8 cellular contexts compared by ENCODE assay signal in genomic region chr1:170670751-170671628, GRCh38. TPM values are rescaled to one million over a fixed set of nuclear protein-coding genes. Genes with fewer than 3 reads are reported as not detected.
A peak's percentile ranks its signal among the peaks of the same experiment; 100 is the strongest.
DNase-seq lines count a peak whose midpoint lies in the region; ATAC-seq, FAIRE-seq and TF ChIP-seq lines count a peak whose summit lies in the region.

No MANE protein-coding gene starts in this region.

- H3K9ac ChIP-seq in H9 (ENCODE audit: extremely low read depth, insufficient read length, low read length) (no peak overlapping the region), astrocyte (ENCODE audit: low read length) (peak overlapping the region; percentile 63)

- no peak overlapping the region for H3K23ac ChIP-seq in H9 (ENCODE audit: insufficient read length, low read depth, low read length)

- H3K23me2 ChIP-seq in H9 (ENCODE audit: insufficient read length, low read depth, low read length, poor library complexity, severe bottlenecking): peaks cover 2% of the 10 kb centered on the region

- peak; percentile 77 for DNase-seq in H9
- no peak for DNase-seq in astrocyte (ENCODE audit: low read depth)
- peak; percentile 81 for DNase-seq in islet precursor cell
- peak; percentile 61 for DNase-seq in stimulated activated naive CD8-positive, alpha-beta T cell treated with anti-CD3 and anti-CD28 coated beads, Interleukin-15, Interleukin-2, amounts not matched to agents 100 U/mL and 50 U/mL, for 24 hours
- no peak for DNase-seq in HPDE6-E6E7 (ENCODE audit: extremely low spot score)
- DNase-seq in SHP77 (lab: John Stamatoyannopoulos, UW): no peak
- DNase-seq in NCI-H1930 (lab: John Stamatoyannopoulos, UW): no peak
- no peak for DNase-seq in NCI-H82 treated with DMSO at 0.1 percent for 48 hours (lab: John Stamatoyannopoulos, UW; ENCODE audit: unreplicated experiment)

- H2AFZ ChIP-seq in H9 (ENCODE audit: low read length) (no peak overlapping the region), astrocyte (ENCODE audit: low read depth, low read length) (peak overlapping the region; percentile 13)

- ATAC-seq in stimulated activated naive CD8-positive, alpha-beta T cell treated with anti-CD3 and anti-CD28 coated beads, Interleukin-15, Interleukin-2, amounts not matched to agents 100 U/mL and 50 U/mL, for 24 hours: no peak

- H3K27ac Mint-ChIP-seq in H9: no peak overlapping the region
- no peak overlapping the region for H3K27ac Mint-ChIP-seq in astrocyte (ENCODE audit: unreplicated experiment)

- H3K4me1 ChIP-seq in H9 (ENCODE audit: insufficient read depth, low read length) (no peaks in the 10 kb centered on the region), astrocyte (ENCODE audit: insufficient read depth, low read length) (peaks cover 29% of the 10 kb centered on the region)

- no peak overlapping the region for H2BK20ac ChIP-seq in H9 (ENCODE audit: low read depth, low read length, poor library complexity, severe bottlenecking)

- H3K27me3 ChIP-seq in H9 (ENCODE audit: insufficient read depth, low read length): peaks cover 52% of the 10 kb centered on the region
- no peaks in the 10 kb centered on the region for H3K27me3 ChIP-seq in astrocyte (ENCODE audit: insufficient read depth, low read length)

- peaks cover 0 to 2% (median 0%) of the 10 kb centered on the region in 3 experiments; a peak in 1 of 7 replicates for H3K36me3 Mint-ChIP-seq in H9 (ENCODE audit: insufficient read depth in 1 of 3, low read depth in 3 of 3)
- H3K36me3 Mint-ChIP-seq in astrocyte (ENCODE audit: low read depth, unreplicated experiment): no peaks in the 10 kb centered on the region

- no peak overlapping the region for H3K14ac ChIP-seq in H9 (ENCODE audit: insufficient read depth, low read length)

- no peak overlapping the region for H4K5ac ChIP-seq in H9 (ENCODE audit: insufficient read length, low read depth, low read length)

- no peak overlapping the region for H4K8ac ChIP-seq in H9 (replicated peaks; ENCODE audit: insufficient read length, low read depth, low read length)

- H3K4me2 ChIP-seq in H9 (ENCODE audit: insufficient read depth, insufficient read length, low read length): peak overlapping the region; percentile 43
- H3K4me2 ChIP-seq in astrocyte (ENCODE audit: low read length): peak overlapping the region; percentile 90

- peak overlapping the region; percentile 45 for H3K4me3 ChIP-seq in astrocyte (ENCODE audit: insufficient read depth, low read depth, low read length)

- H2BK12ac ChIP-seq in H9 (ENCODE audit: insufficient read length, low read depth, low read length): no peak overlapping the region

- no peak overlapping the region for H3K4ac ChIP-seq in H9 (ENCODE audit: low read depth, low read length)

- H3K9me3 Mint-ChIP-seq in H9 (peaks cover 4 to 7% of the 10 kb centered on the region in 2 experiments; a peak in 4 of 5 replicates), astrocyte (ENCODE audit: unreplicated experiment) (peaks cover 26% of the 10 kb centered on the region)

- no peak overlapping the region for H4K91ac ChIP-seq in H9 (ENCODE audit: insufficient read length, low read depth, low read length)

- H3K56ac ChIP-seq in H9 (ENCODE audit: insufficient read length, low read depth, low read length): no peak overlapping the region

- H3K27ac ChIP-seq in H9 (ENCODE audit: insufficient read length, low read depth, low read length) (no peak overlapping the region), astrocyte (ENCODE audit: low read depth, low read length) (peak overlapping the region; percentile 56)

- H3K27me3 Mint-ChIP-seq in H9 (ENCODE audit: low read depth) (peaks cover 93% of the 10 kb centered on the region), astrocyte (ENCODE audit: low read depth, unreplicated experiment) (peaks cover 82% of the 10 kb centered on the region)

- no peak overlapping the region for H2BK5ac ChIP-seq in H9 (ENCODE audit: insufficient read length, low read length)

- H3K18ac ChIP-seq in H9 (ENCODE audit: insufficient read length, low read depth, low read length): no peak overlapping the region

- H4K20me1 ChIP-seq in H9 (ENCODE audit: control insufficient read depth, insufficient read depth, insufficient read length): no peaks in the 10 kb centered on the region
- H4K20me1 ChIP-seq in astrocyte (ENCODE audit: insufficient read depth, low read length): peaks cover 7% of the 10 kb centered on the region

- H3K4me3 Mint-ChIP-seq in H9 (peak overlapping the region in 1 of 2 experiments; percentile 61; a peak in 3 of 5 replicates), astrocyte (ENCODE audit: unreplicated experiment) (no peak overlapping the region)

- no peak for FAIRE-seq in astrocyte (lab: Jason Lieb, UNC)

- H2BK15ac ChIP-seq in H9 (ENCODE audit: low read depth, low read length): no peak overlapping the region

- TF ChIP-seq CTCF in H9 (conservative IDR thresholded peaks at IDR 0.05): peak; percentile 95
- peak; percentile 65 for TF ChIP-seq CTCF in astrocyte (IDR thresholded peaks at IDR 0.05; ENCODE audit: insufficient read depth, low read depth, low read length)

- H3K4me1 Mint-ChIP-seq in H9: peaks cover 36 to 43% of the 10 kb centered on the region in 2 experiments
- H3K4me1 Mint-ChIP-seq in astrocyte (ENCODE audit: low read depth, unreplicated experiment): peaks cover 4% of the 10 kb centered on the region

- no CpG with 5 or more reads among the region's 29 CpGs for WGBS in H9 (ENCODE audit: extremely low coverage, insufficient read length, low lambda C conversion rate)

- H3T11ph ChIP-seq in H9 (ENCODE audit: low read length): no peak overlapping the region

- H2BK120ac ChIP-seq in H9 (ENCODE audit: low read depth, low read length, poor library complexity, severe bottlenecking): no peak overlapping the region

- H3K9me3 ChIP-seq in H9 (ENCODE audit: control insufficient read depth, low read depth, low read length) (no peaks in the 10 kb centered on the region), astrocyte (ENCODE audit: insufficient read depth, low read depth, low read length) (no peaks in the 10 kb centered on the region)

- H2AK5ac ChIP-seq in H9 (ENCODE audit: insufficient read length, low read length): no peak overlapping the region

- H3K36me3 ChIP-seq in astrocyte (ENCODE audit: insufficient read depth, low read length): no peaks in the 10 kb centered on the region

- no peaks in the 10 kb centered on the region for H3K79me1 ChIP-seq in H9 (ENCODE audit: insufficient read depth, low read depth, low read length, poor library complexity, severe bottlenecking)

- no peaks in the 10 kb centered on the region for H3K79me2 ChIP-seq in H9 (ENCODE audit: insufficient read depth, low read length)
- peaks cover 100% of the 10 kb centered on the region for H3K79me2 ChIP-seq in astrocyte (ENCODE audit: insufficient read depth, low read length)

RNA-seq across cellular contexts. Expression of gene PRRX1, which starts 7.1 kb away (rescaled TPM):
- total RNA-seq in H9 (2021) (not detected in 2 replicates), astrocyte (1.3 and 2.6 TPM in 2 replicates)

Comparison
In these comparisons a context has a peak if more than half of its experiments do, and no peak if none do; other contexts are left out.
1. DNase-seq: peak in H9 (single experiment), islet precursor cell (single experiment) and stimulated activated naive CD8-positive, alpha-beta T cell treated with anti-CD3 and anti-CD28 coated beads, Interleukin-15, Interleukin-2, amounts not matched to agents 100 U/mL and 50 U/mL, for 24 hours (single experiment); none in astrocyte (single experiment), HPDE6-E6E7 (single experiment), SHP77 (0 of 2), NCI-H1930 (0 of 2) and NCI-H82 treated with DMSO at 0.1 percent for 48 hours (single experiment).